ENCODE assay signal across 1 cellular context in the genomic region with DNA sequence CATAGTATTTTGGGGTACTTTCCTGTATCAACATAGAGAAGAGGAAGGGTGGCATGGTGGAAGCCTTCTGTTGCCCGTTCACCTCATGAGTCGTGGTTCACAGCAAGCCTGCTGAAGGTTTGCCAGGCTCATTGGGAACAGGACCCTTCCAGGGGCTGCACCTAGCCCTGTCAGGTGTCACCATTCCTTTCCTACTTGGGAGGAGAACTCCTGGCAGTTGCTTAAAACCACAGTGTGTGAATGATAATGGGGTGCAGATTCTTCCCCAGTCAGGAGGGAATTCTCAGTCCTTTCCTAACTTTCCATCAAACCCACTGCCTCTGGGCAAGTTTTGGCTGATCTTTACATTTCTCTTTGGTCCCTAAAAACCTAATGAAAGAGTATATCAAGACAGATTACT.
TF ChIP-seq lines count a peak whose summit lies in the region.

No MANE protein-coding gene starts in this region.

TF ChIP-seq in GM23338, 12 proteins besides CTCF, POLR2A, EP300 and RAD21 (continued from another document):
- TF ChIP-seq, protein P1, sequence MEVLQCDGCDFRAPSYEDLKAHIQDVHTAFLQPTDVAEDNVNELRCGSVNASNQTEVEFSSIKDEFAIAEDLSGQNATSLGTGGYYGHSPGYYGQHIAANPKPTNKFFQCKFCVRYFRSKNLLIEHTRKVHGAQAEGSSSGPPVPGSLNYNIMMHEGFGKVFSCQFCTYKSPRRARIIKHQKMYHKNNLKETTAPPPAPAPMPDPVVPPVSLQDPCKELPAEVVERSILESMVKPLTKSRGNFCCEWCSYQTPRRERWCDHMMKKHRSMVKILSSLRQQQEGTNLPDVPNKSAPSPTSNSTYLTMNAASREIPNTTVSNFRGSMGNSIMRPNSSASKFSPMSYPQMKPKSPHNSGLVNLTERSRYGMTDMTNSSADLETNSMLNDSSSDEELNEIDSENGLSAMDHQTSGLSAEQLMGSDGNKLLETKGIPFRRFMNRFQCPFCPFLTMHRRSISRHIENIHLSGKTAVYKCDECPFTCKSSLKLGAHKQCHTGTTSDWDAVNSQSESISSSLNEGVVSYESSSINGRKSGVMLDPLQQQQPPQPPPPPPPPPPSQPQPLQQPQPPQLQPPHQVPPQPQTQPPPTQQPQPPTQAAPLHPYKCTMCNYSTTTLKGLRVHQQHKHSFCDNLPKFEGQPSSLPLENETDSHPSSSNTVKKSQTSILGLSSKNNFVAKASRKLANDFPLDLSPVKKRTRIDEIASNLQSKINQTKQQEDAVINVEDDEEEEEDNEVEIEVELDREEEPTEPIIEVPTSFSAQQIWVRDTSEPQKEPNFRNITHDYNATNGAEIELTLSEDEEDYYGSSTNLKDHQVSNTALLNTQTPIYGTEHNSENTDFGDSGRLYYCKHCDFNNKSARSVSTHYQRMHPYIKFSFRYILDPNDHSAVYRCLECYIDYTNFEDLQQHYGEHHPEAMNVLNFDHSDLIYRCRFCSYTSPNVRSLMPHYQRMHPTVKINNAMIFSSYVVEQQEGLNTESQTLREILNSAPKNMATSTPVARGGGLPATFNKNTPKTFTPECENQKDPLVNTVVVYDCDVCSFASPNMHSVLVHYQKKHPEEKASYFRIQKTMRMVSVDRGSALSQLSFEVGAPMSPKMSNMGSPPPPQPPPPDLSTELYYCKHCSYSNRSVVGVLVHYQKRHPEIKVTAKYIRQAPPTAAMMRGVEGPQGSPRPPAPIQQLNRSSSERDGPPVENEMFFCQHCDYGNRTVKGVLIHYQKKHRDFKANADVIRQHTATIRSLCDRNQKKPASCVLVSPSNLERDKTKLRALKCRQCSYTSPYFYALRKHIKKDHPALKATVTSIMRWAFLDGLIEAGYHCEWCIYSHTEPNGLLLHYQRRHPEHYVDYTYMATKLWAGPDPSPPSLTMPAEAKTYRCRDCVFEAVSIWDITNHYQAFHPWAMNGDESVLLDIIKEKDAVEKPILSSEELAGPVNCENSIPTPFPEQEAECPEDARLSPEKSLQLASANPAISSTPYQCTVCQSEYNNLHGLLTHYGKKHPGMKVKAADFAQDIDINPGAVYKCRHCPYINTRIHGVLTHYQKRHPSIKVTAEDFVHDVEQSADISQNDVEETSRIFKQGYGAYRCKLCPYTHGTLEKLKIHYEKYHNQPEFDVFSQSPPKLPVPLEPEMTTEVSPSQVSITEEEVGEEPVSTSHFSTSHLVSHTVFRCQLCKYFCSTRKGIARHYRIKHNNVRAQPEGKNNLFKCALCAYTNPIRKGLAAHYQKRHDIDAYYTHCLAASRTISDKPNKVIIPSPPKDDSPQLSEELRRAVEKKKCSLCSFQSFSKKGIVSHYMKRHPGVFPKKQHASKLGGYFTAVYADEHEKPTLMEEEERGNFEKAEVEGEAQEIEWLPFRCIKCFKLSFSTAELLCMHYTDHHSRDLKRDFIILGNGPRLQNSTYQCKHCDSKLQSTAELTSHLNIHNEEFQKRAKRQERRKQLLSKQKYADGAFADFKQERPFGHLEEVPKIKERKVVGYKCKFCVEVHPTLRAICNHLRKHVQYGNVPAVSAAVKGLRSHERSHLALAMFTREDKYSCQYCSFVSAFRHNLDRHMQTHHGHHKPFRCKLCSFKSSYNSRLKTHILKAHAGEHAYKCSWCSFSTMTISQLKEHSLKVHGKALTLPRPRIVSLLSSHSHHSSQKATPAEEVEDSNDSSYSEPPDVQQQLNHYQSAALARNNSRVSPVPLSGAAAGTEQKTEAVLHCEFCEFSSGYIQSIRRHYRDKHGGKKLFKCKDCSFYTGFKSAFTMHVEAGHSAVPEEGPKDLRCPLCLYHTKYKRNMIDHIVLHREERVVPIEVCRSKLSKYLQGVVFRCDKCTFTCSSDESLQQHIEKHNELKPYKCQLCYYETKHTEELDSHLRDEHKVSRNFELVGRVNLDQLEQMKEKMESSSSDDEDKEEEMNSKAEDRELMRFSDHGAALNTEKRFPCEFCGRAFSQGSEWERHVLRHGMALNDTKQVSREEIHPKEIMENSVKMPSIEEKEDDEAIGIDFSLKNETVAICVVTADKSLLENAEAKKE (CRISPR knock-in tag; IDR thresholded peaks at IDR 0.05) = no peak
- TF ChIP-seq ETS1 (IDR thresholded peaks at IDR 0.05) = no peak
- TF ChIP-seq ZNF331 (CRISPR knock-in tag; IDR thresholded peaks at IDR 0.05; ENCODE audit: low read depth) = no peak
- TF ChIP-seq REST (IDR thresholded peaks at IDR 0.05; ENCODE audit: unreplicated experiment) = no peak
- TF ChIP-seq CREB1 (CRISPR knock-in tag; IDR thresholded peaks at IDR 0.05; ENCODE audit: low read depth) = no peak
- no peak for TF ChIP-seq JUNB (IDR thresholded peaks at IDR 0.05; ENCODE audit: unreplicated experiment)
- no peak for TF ChIP-seq NANOG (IDR thresholded peaks at IDR 0.05; ENCODE audit: borderline replicate concordance)
- no peak for TF ChIP-seq ZNF114 (CRISPR knock-in tag; IDR thresholded peaks at IDR 0.05)
- no peak for TF ChIP-seq EZH2 (IDR thresholded peaks at IDR 0.05; ENCODE audit: low read depth, unreplicated experiment)
- no peak for TF ChIP-seq POLR2AphosphoS5 (IDR thresholded peaks at IDR 0.05; ENCODE audit: low read depth)
